ENCODE assay signal across 1 cellular context in genomic region chrX:40096395-40097091, GRCh38.
TF ChIP-seq lines count a peak whose summit lies in the region.

No MANE protein-coding gene starts in this region.

TF ChIP-seq in IMR-90, 13 proteins besides CTCF, POLR2A, EP300 and RAD21 (continued from another document):
- no peak for TF ChIP-seq ELK1 (IDR thresholded peaks at IDR 0.05; ENCODE audit: borderline replicate concordance, low read depth, low read length)
- TF ChIP-seq RFX5 (IDR thresholded peaks at IDR 0.05; ENCODE audit: low read depth, low read length), result no peak
- TF ChIP-seq FOS (IDR thresholded peaks at IDR 0.05; ENCODE audit: low read depth, low read length), result no peak
